In the genomic region with DNA sequence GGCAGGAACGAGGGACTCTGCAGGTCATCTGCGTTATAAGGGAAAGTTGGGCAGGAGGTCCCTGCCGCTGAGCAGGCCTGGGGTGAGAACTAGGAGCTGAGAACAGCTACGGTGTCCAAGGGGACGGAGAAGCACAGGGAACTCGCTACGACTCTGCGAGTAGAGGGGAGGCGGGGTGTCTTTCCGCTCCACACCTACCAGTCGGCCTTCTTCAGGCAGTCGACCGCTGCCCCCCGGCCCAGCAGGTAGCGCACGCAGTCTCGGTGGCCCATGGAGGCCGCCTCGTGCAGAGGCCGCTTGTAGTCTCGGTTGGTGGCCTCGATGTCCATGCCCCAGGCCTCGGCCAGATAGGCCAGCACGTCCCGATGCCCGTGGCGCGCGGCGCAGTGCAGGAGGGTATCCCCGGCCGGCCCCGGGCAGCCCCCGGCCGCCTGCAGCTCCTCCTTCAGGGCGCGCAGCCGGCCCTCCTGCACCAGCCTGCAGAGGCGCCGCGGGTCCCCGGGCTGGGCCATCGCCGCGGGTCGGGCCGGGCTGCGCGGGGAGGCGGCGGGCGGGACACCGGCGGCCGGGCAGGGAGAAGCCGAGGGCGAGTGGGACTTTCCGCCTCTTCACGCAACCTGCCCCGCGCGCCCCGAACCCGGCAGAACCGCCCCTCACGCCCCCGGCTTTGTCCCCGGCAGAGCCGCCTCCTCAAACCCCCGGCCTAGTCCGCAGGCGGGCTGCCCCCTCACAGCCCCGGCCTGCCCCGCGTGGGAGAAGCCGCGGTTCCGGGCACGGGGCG, we compare ENCODE assay signal across 8 cellular contexts. TPM values are rescaled to one million over a fixed set of nuclear protein-coding genes. Genes with fewer than 3 reads are reported as not detected.
A peak's percentile ranks its signal among the peaks of the same experiment; 100 is the strongest.
DNase-seq lines count a peak whose midpoint lies in the region; TF ChIP-seq lines count a peak whose summit lies in the region.

No MANE protein-coding gene starts in this region.

- H3K36me3 Mint-ChIP-seq in HFFc6 (ENCODE audit: low read depth), result peaks cover 27% of the 10 kb centered on the region

- TF ChIP-seq POLR2A in tibial nerve (IDR thresholded peaks at IDR 0.05), result no peak

- H3K9me2 ChIP-seq in neural cell (ENCODE audit: insufficient read depth, low read length), result no peaks in the 10 kb centered on the region

- in situ Hi-C loops in GM13976 (cut with MboI; ENCODE audit: low sequenced_read_pairs, unreplicated experiment), result no loop called here

- DNase-seq in GM13976 (ENCODE audit: low spot score) (peak; percentile 65), HFFc6 (no peak), NCI-H2227 (lab: John Stamatoyannopoulos, UW; ENCODE audit: unreplicated experiment) (peak; percentile 52), fibroblast of mammary gland (ENCODE audit: low read depth) (peak; percentile 11), tibial nerve (ENCODE audit: low spot score in 2 of 2) (no peak), NCI-H187 treated with DMSO at 0.1 percent for 48 hours (lab: John Stamatoyannopoulos, UW) (no peak)
- peak; percentile 55 for DNase-seq in activated T-cell treated with anti-CD3 and anti-CD28 coated beads, Interleukin-2, amount 50 U/mL, for 1 hour

- peaks cover 48% of the 10 kb centered on the region for H3K4me1 Mint-ChIP-seq in HFFc6 (ENCODE audit: low read depth)

- H3K9me3 Mint-ChIP-seq in HFFc6, result no peaks in the 10 kb centered on the region

- H3K4me2 ChIP-seq in neural cell (ENCODE audit: low read length), result peak overlapping the region; percentile 95

- H3K27ac ChIP-seq in neural cell (ENCODE audit: low read length), result peak overlapping the region; percentile 63
- peak overlapping the region; percentile 28 to 93 (median 86) for H3K27ac ChIP-seq in tibial nerve

- no peaks in the 10 kb centered on the region for H3K9me3 ChIP-seq in neural cell (ENCODE audit: low read length)
- no peaks in the 10 kb centered on the region for H3K9me3 ChIP-seq in tibial nerve

- H4K20me1 ChIP-seq in neural cell (ENCODE audit: insufficient read depth), result no peaks in the 10 kb centered on the region

- H2AFZ ChIP-seq in neural cell (ENCODE audit: low read depth, low read length), result peak overlapping the region; percentile 65

- WGBS in tibial nerve, 2 donors, result 0 to 1% methylated on average over 8 to 22 of the region's 80 CpGs

- H3K27me3 ChIP-seq in neural cell (ENCODE audit: insufficient read depth, low read depth, low read length), result no peaks in the 10 kb centered on the region
- H3K27me3 ChIP-seq in tibial nerve, result no peaks in the 10 kb centered on the region

- peak overlapping the region; percentile 66 for H3K4me3 ChIP-seq in fibroblast of mammary gland (ENCODE audit: control insufficient read depth, low read depth, low read length)
- H3K4me3 ChIP-seq in neural cell (ENCODE audit: low read length), result peak overlapping the region; percentile 97
- peak overlapping the region; percentile 72 to 98 (median 94) for H3K4me3 ChIP-seq in tibial nerve

- TF ChIP-seq RAD21 in neural cell (conservative IDR thresholded peaks at IDR 0.05), result no peak

- no peaks in the 10 kb centered on the region for H3K27me3 Mint-ChIP-seq in HFFc6 (ENCODE audit: insufficient read depth)

- H3K36me3 ChIP-seq in neural cell (ENCODE audit: insufficient read depth, low read length) (no peaks in the 10 kb centered on the region), tibial nerve (peaks cover 0 to 33% (median 0%) of the 10 kb centered on the region in 3 donors)

- peak overlapping the region; percentile 68 for H3K27ac Mint-ChIP-seq in HFFc6

- H3F3A ChIP-seq in neural cell (ENCODE audit: insufficient read depth, low read length, poor library complexity, severe bottlenecking), result no peaks in the 10 kb centered on the region

- TF ChIP-seq CTCF in GM13976 (IDR thresholded peaks at IDR 0.05; ENCODE audit: borderline replicate concordance, control extremely low read depth, extremely low read depth, insufficient read depth, missing control alignments) (no peak), HFFc6 (IDR thresholded peaks at IDR 0.05) (peak; percentile 13; the same call in 1 of the 2 replicates), fibroblast of mammary gland (conservative IDR thresholded peaks at IDR 0.05; ENCODE audit: control insufficient read depth, insufficient read depth, low read depth, low read length) (no peak), neural cell (IDR thresholded peaks at IDR 0.05; ENCODE audit: poor library complexity, severe bottlenecking) (no peak), tibial nerve (IDR thresholded peaks at IDR 0.05) (peak in 1 of 5 experiments; percentile 12)

- peak overlapping the region; percentile 82 for H3K9ac ChIP-seq in neural cell (ENCODE audit: low read length)

- H3K4me3 Mint-ChIP-seq in HFFc6, result peak overlapping the region; percentile 91

- H3K79me2 ChIP-seq in neural cell (replicated peaks; ENCODE audit: insufficient read depth, low read length), result peaks cover 36% of the 10 kb centered on the region

- TF ChIP-seq EP300 in neural cell (conservative IDR thresholded peaks at IDR 0.05; ENCODE audit: poor library complexity, severe bottlenecking) (no peak), tibial nerve (IDR thresholded peaks at IDR 0.05) (no peak)

- H3K4me1 ChIP-seq in tibial nerve, result peaks cover 0 to 56% (median 31%) of the 10 kb centered on the region in 4 donors

TF ChIP-seq in neural cell, 6 proteins besides CTCF, POLR2A, EP300 and RAD21:
- TF ChIP-seq TAF1 (IDR thresholded peaks at IDR 0.05; ENCODE audit: low read depth) (no peak), POLR2AphosphoS5 (IDR thresholded peaks at IDR 0.05) (peak; percentile 8)
TF ChIP-seq in neural cell: peak in this region for 1.

RNA-seq across cellular contexts. Expression of gene ANKRD16, which starts 0.7 kb away (rescaled TPM):
- 1 to 10 TPM; 4.7 to 6.7 (median 5.5) TPM for total RNA-seq in HFFc6 (2021; fragmentation: NEBNext Ultra II Directional; extraction: Animal tissue kit (Norgen Biotek cat#: 25700))
- 11.0 and 14.2 TPM in 2 replicates for polyA plus RNA-seq in neural cell
- polyA minus RNA-seq in neural cell, result 12.0 and 13.6 TPM in 2 replicates
- total RNA-seq in tibial nerve, result 10 to 100 TPM; 20.5 to 24.0 (median 21.2) TPM

RNA-seq across cellular contexts. Expression of gene FBH1, which starts 1.0 kb away (rescaled TPM):
- 10 to 100 TPM; 60.1 to 69.8 (median 64.2) TPM for total RNA-seq in HFFc6 (2021; fragmentation: NEBNext Ultra II Directional; extraction: Animal tissue kit (Norgen Biotek cat#: 25700))
- polyA plus RNA-seq in neural cell, result 41.1 and 48.1 TPM in 2 replicates
- polyA minus RNA-seq in neural cell, result 56.5 and 70.4 TPM in 2 replicates
- total RNA-seq in tibial nerve, result 100 to 1,000 TPM in 2 of 4 donors, 10 to 100 TPM in 2; 64.0 to 109 (median 96.6) TPM

Comparison
In these comparisons a context has a peak if more than half of its experiments do, and no peak if none do; other contexts are left out.
1. DNase-seq: peak in GM13976 (single experiment), NCI-H2227 (single experiment), activated T-cell treated with anti-CD3 and anti-CD28 coated beads, Interleukin-2, amount 50 U/mL, for 1 hour (single experiment) and fibroblast of mammary gland (single experiment); none in HFFc6 (single experiment), tibial nerve (0 of 2) and NCI-H187 treated with DMSO at 0.1 percent for 48 hours (single experiment).
2. Peak in every context shown above with its lines, with median percentiles within 50 percentile points of each other: H3K4me3 ChIP-seq.